In the genomic region with DNA sequence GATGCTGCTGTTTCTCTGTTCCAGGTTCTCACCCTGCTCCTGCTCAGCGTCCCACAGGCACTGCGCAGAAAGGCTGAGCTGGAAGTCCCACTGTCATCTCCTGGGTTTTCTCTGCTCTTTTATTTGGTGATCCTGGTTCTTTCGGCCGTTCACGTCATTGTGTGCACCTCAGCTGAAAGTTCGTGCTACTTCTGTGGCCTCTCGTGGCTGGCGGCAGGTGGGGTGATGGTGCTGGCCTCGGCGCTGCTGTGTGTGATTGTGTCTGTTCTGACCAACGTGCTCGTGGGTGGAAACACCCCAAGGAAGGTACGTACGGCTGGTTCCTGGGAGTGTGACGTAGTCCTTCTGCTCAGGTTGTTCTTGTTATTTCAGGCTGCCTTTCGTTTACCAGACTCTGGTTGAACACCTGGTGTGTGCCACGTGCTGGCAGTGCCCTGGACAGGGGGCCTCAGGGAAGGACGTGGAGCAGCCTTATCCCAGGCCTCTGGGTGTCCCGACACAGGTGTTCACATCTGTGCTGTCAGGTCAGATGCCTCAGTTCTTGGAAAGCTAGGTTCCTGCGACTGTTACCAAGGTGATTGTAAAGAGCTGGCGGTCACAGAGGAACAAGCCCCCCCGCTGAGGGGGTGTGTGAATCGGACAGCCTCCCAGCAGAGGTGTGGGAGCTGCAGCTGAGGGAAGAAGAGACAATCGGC, we compare ENCODE assay signal across 35 cellular contexts. TPM values are rescaled to one million over a fixed set of nuclear protein-coding genes. Genes with fewer than 3 reads are reported as not detected.
"Had no signal": no experiment of that assay in that cellular context is flagged by ENCODE, and none has a peak within 500 bp of the region (broad histone marks: within the 10 kb centered on the region; RNA-seq: fewer than 3 reads in every experiment).

No MANE protein-coding gene starts in this region.

- H3K4me3 ChIP-seq: ascending aorta, breast epithelium, esophagus muscularis mucosa, gastrocnemius medialis had no signal

- H3K27ac ChIP-seq: ascending aorta, breast epithelium, esophagus muscularis mucosa, foreskin keratinocyte, gastrocnemius medialis, WERI-Rb-1 had no signal

- H3K27me3 ChIP-seq: ascending aorta, breast epithelium, esophagus muscularis mucosa, foreskin keratinocyte, gastrocnemius medialis had no signal

- DNase-seq: activated B cell treated with CpG ODN at 0.5 μM for 24 hours; activated CD4-positive, alpha-beta memory T cell treated with anti-CD3 and anti-CD28 coated beads for 36 hours; activated CD4-positive, alpha-beta T cell treated with anti-CD3 and anti-CD28 coated beads for 36 hours; activated CD4-positive, alpha-beta T cell treated with anti-CD3 and anti-CD28 coated beads, Interleukin-2, amount 10 ng/mL, durations not matched to agents 24 days and 14 days; activated CD8-positive, alpha-beta memory T cell treated with anti-CD3 and anti-CD28 coated beads, Interleukin-2, amount 10 ng/mL, durations not matched to agents 7 days and 5 days; activated CD8-positive, alpha-beta memory T cell treated with anti-CD3 and anti-CD28 coated beads, Interleukin-2, amount 50 U/mL, for 4 hours; activated CD8-positive, alpha-beta T cell treated with anti-CD3 and anti-CD28 coated beads, Interleukin-2, amount 10 ng/mL, durations not matched to agents 7 days and 5 days; activated effector memory CD4-positive, alpha-beta T cell treated with anti-CD3 and anti-CD28 coated beads, Interleukin-2, amount 50 U/mL, for 16 hours; activated naive CD4-positive, alpha-beta T cell treated with anti-CD3 and anti-CD28 coated beads, Interleukin-2, amount 10 ng/mL, durations not matched to agents 7 days and 5 days; activated naive CD8-positive, alpha-beta T cell treated with anti-CD3 and anti-CD28 coated beads, Interleukin-2, amount 10 ng/mL, durations not matched to agents 7 days and 5 days; activated T-cell treated with anti-CD3 and anti-CD28 coated beads, Interleukin-2, amount 50 U/mL, for 1 hour; activated T-cell treated with anti-CD3 and anti-CD28 coated beads, Interleukin-2, amount 50 U/mL, for 48 hours; caudate nucleus; cortex of kidney; dermis blood vessel endothelial cell; effector CD4-positive, alpha-beta T cell; effector memory CD8-positive, alpha-beta T cell; erythroblast; foreskin keratinocyte; gastrocnemius medialis; glutamatergic neuron; T-helper 1 cell; T-helper 17 cell; T1000; WERI-Rb-1 had no signal

- H3K9me3 ChIP-seq: ascending aorta, breast epithelium, esophagus muscularis mucosa, gastrocnemius medialis had no signal

- ATAC-seq: activated CD4-positive, alpha-beta T cell treated with anti-CD3 and anti-CD28 coated beads for 36 hours; activated CD4-positive, CD25-positive, alpha-beta regulatory T cell treated with anti-CD3 and anti-CD28 coated beads, Interleukin-2, amount 50 U/mL, for 24 hours; activated CD8-positive, alpha-beta memory T cell treated with anti-CD3 and anti-CD28 coated beads, Interleukin-2, amount 10 ng/mL, durations not matched to agents 7 days and 5 days; activated CD8-positive, alpha-beta T cell treated with anti-CD3 and anti-CD28 coated beads, Interleukin-2, amount 10 ng/mL, durations not matched to agents 7 days and 5 days; activated naive CD4-positive, alpha-beta T cell treated with anti-CD3 and anti-CD28 coated beads, Interleukin-2, amount 50 U/mL, for 72 hours; effector memory CD8-positive, alpha-beta T cell; foreskin keratinocyte; gastrocnemius medialis; T-helper 17 cell had no signal

- FAIRE-seq: colon had no signal

- H3K4me1 ChIP-seq: ascending aorta, breast epithelium, esophagus muscularis mucosa, gastrocnemius medialis had no signal

RNA-seq across cellular contexts. Expression of a gene that starts 54.3 kb away (rescaled TPM):
- total RNA-seq: activated B cell treated with CpG ODN at 0.5 μM for 24 hours; activated CD4-positive, alpha-beta memory T cell treated with anti-CD3 and anti-CD28 coated beads for 36 hours; activated CD4-positive, alpha-beta T cell treated with anti-CD3 and anti-CD28 coated beads for 36 hours; activated CD4-positive, alpha-beta T cell treated with anti-CD3 and anti-CD28 coated beads, Interleukin-2, amount 10 ng/mL, durations not matched to agents 24 days and 14 days; activated CD8-positive, alpha-beta memory T cell treated with anti-CD3 and anti-CD28 coated beads for 36 hours; activated CD8-positive, alpha-beta memory T cell treated with anti-CD3 and anti-CD28 coated beads, Interleukin-2, amount 10 ng/mL, durations not matched to agents 7 days and 5 days; activated CD8-positive, alpha-beta T cell treated with anti-CD3 and anti-CD28 coated beads, Interleukin-2, amount 10 ng/mL, durations not matched to agents 7 days and 5 days; activated naive CD4-positive, alpha-beta T cell treated with anti-CD3 and anti-CD28 coated beads, Interleukin-2, amount 50 U/mL, for 72 hours; activated naive CD8-positive, alpha-beta T cell treated with anti-CD3 and anti-CD28 coated beads, Interleukin-2, amount 10 ng/mL, durations not matched to agents 7 days and 5 days; activated T-helper 1 cell treated with anti-CD3 and anti-CD28 coated beads, Interleukin-12 subunit alpha, Interleukin-12 subunit beta, Interleukin-2, Interleukin-4 antibody, amounts not matched to agents 30 ng/mL and 10 ng/mL and 1 ng/mL, durations not matched to agents 14 hours and 24 hours and 36 hours; activated T-helper 2 cell treated with anti-CD3 and anti-CD28 coated beads, Interferon-gamma antibody, Interleukin-2, Interleukin-4, amounts not matched to agents 10 μg/mL and 5 μg/mL and 100 μg/mL, durations not matched to agents 14 hours and 24 hours and 36 hours; ascending aorta; breast epithelium; chondrocyte; dermis blood vessel endothelial cell; foreskin keratinocyte; gastrocnemius medialis; T-helper 17 cell had no signal
- polyA plus RNA-seq: foreskin keratinocyte had no signal
